9 cellular contexts compared by ENCODE assay signal in genomic region chr7:13057462-13058200, GRCh38.
A peak's percentile ranks its signal among the peaks of the same experiment; 100 is the strongest.
DNase-seq lines count a peak whose midpoint lies in the region; ATAC-seq and TF ChIP-seq lines count a peak whose summit lies in the region.
"Had no signal": no experiment of that assay in that cellular context is flagged by ENCODE, and none has a peak within 500 bp of the region (broad histone marks: within the 10 kb centered on the region; RNA-seq: fewer than 3 reads in every experiment).

No MANE protein-coding gene starts in this region.

- DNase-seq in stimulated activated naive CD8-positive, alpha-beta T cell treated with anti-CD3 and anti-CD28 coated beads, Interleukin-15, Interleukin-2, amounts not matched to agents 100 U/mL and 50 U/mL, for 24 hours = no peak
- DNase-seq in activated CD8-positive, alpha-beta T cell treated with anti-CD3 and anti-CD28 coated beads for 36 hours = no peak
- no peak for DNase-seq in body of pancreas
- no peak for DNase-seq in prostate gland (ENCODE audit: low spot score)
- no peak for DNase-seq in cerebellar cortex (ENCODE audit: low spot score)
- DNase-seq in stimulated activated CD4-positive, alpha-beta T cell treated with anti-CD3 and anti-CD28 coated beads, Interleukin-2, amount 100 ng/mL, for 24 hours = no peak

- ATAC-seq in stimulated activated naive CD8-positive, alpha-beta T cell treated with anti-CD3 and anti-CD28 coated beads, Interleukin-15, Interleukin-2, amounts not matched to agents 100 U/mL and 50 U/mL, for 24 hours = no peak
- ATAC-seq in HG03097 (IDR thresholded peaks at IDR 0.05; ENCODE audit: low FRiP score, unreplicated experiment) = peak; percentile 95
- ATAC-seq in activated CD8-positive, alpha-beta T cell treated with anti-CD3 and anti-CD28 coated beads for 36 hours = no peak
- ATAC-seq in body of pancreas = no peak

- H3K9me3 ChIP-seq in body of pancreas (no peaks in the 10 kb centered on the region), prostate gland (no peaks in the 10 kb centered on the region)

- H3K4me3 ChIP-seq in body of pancreas (no peak overlapping the region), prostate gland (no peak overlapping the region)
- H3K4me3 ChIP-seq: lung had no signal

- no peak for TF ChIP-seq CTCF in activated CD8-positive, alpha-beta T cell treated with anti-CD3 and anti-CD28 coated beads for 36 hours (IDR thresholded peaks at IDR 0.05)
- TF ChIP-seq CTCF in body of pancreas (IDR thresholded peaks at IDR 0.05) (no peak), prostate gland (IDR thresholded peaks at IDR 0.05) (no peak)

- intact Hi-C loops in activated CD8-positive, alpha-beta T cell treated with anti-CD3 and anti-CD28 coated beads for 36 hours (cut with micrococcal nuclease) = no loop called here
- intact Hi-C loops in body of pancreas (cut with DNase I) (no loop called here), prostate gland (cut with DNase I) (no loop called here)

- no peak for TF ChIP-seq POLR2A in body of pancreas (IDR thresholded peaks at IDR 0.05)
- no peak for TF ChIP-seq POLR2A in prostate gland (IDR thresholded peaks at IDR 0.05)

- H3K27me3 ChIP-seq in body of pancreas (no peaks in the 10 kb centered on the region), prostate gland (replicated peaks; ENCODE audit: insufficient read depth) (no peaks in the 10 kb centered on the region)

- WGBS in body of pancreas, 2 donors = 64 to 70% methylated on average over 6 of the region's 6 CpGs
- WGBS in prostate gland = 71% methylated on average over 6 of the region's 6 CpGs

- H3K4me3 Mint-ChIP-seq in stimulated activated naive CD8-positive, alpha-beta T cell treated with anti-CD3 and anti-CD28 coated beads, Interleukin-15, Interleukin-2, amounts not matched to agents 100 ng/mL and 50 ng/mL, for 24 hours = peak overlapping the region; percentile 43
- H3K4me3 Mint-ChIP-seq in activated CD8-positive, alpha-beta T cell treated with anti-CD3 and anti-CD28 coated beads for 36 hours = peak overlapping the region; percentile 43

- H3K27ac Mint-ChIP-seq in stimulated activated naive CD8-positive, alpha-beta T cell treated with anti-CD3 and anti-CD28 coated beads, Interleukin-15, Interleukin-2, amounts not matched to agents 100 ng/mL and 50 ng/mL, for 24 hours = peak overlapping the region; percentile 88
- H3K27ac Mint-ChIP-seq in activated CD8-positive, alpha-beta T cell treated with anti-CD3 and anti-CD28 coated beads for 36 hours = peak overlapping the region; percentile 67

- CTCF ChIA-PET in activated CD8-positive, alpha-beta T cell treated with anti-CD3 and anti-CD28 coated beads for 36 hours (lab: Charles Lee) = no interaction called here

- H3K27ac ChIP-seq in body of pancreas (peak overlapping the region in 1 of 4 donors; percentile 16), prostate gland (no peak overlapping the region)

- peaks cover 23% of the 10 kb centered on the region for H3K4me1 Mint-ChIP-seq in stimulated activated naive CD8-positive, alpha-beta T cell treated with anti-CD3 and anti-CD28 coated beads, Interleukin-15, Interleukin-2, amounts not matched to agents 100 ng/mL and 50 ng/mL, for 24 hours (ENCODE audit: low read depth)
- H3K4me1 Mint-ChIP-seq in activated CD8-positive, alpha-beta T cell treated with anti-CD3 and anti-CD28 coated beads for 36 hours (ENCODE audit: low read depth) = peaks cover 11% of the 10 kb centered on the region

- no peaks in the 10 kb centered on the region for H3K27me3 Mint-ChIP-seq in stimulated activated naive CD8-positive, alpha-beta T cell treated with anti-CD3 and anti-CD28 coated beads, Interleukin-15, Interleukin-2, amounts not matched to agents 100 ng/mL and 50 ng/mL, for 24 hours
- no peaks in the 10 kb centered on the region for H3K27me3 Mint-ChIP-seq in activated CD8-positive, alpha-beta T cell treated with anti-CD3 and anti-CD28 coated beads for 36 hours

- no peaks in the 10 kb centered on the region for H3K36me3 ChIP-seq in body of pancreas (replicated peaks in 1 of 2; ENCODE audit: insufficient read depth in 1 of 2, low read depth in 2 of 2)
- H3K36me3 ChIP-seq in prostate gland = no peaks in the 10 kb centered on the region

- POLR2A ChIA-PET in activated CD8-positive, alpha-beta T cell treated with anti-CD3 and anti-CD28 coated beads for 36 hours (lab: Charles Lee) = no interaction called here

- H3K36me3 Mint-ChIP-seq in stimulated activated naive CD8-positive, alpha-beta T cell treated with anti-CD3 and anti-CD28 coated beads, Interleukin-15, Interleukin-2, amounts not matched to agents 100 ng/mL and 50 ng/mL, for 24 hours (ENCODE audit: low read depth) = no peaks in the 10 kb centered on the region
- H3K36me3 Mint-ChIP-seq in activated CD8-positive, alpha-beta T cell treated with anti-CD3 and anti-CD28 coated beads for 36 hours (ENCODE audit: low read depth) = no peaks in the 10 kb centered on the region

- no peaks in the 10 kb centered on the region for H3K9me3 Mint-ChIP-seq in stimulated activated naive CD8-positive, alpha-beta T cell treated with anti-CD3 and anti-CD28 coated beads, Interleukin-15, Interleukin-2, amounts not matched to agents 100 ng/mL and 50 ng/mL, for 24 hours
- no peaks in the 10 kb centered on the region for H3K9me3 Mint-ChIP-seq in activated CD8-positive, alpha-beta T cell treated with anti-CD3 and anti-CD28 coated beads for 36 hours

- H3K4me1 ChIP-seq in body of pancreas = no peaks in the 10 kb centered on the region
- no peaks in the 10 kb centered on the region for H3K4me1 ChIP-seq in prostate gland (replicated peaks)
